ENCODE assay signal across 13 cellular contexts in genomic region chr7:45347804-45348203, GRCh38.
DNase-seq lines count a peak whose midpoint lies in the region; ATAC-seq and TF ChIP-seq lines count a peak whose summit lies in the region.
"Had no signal": no experiment of that assay in that cellular context is flagged by ENCODE, and none has a peak within 500 bp of the region (broad histone marks: within the 10 kb centered on the region; RNA-seq: fewer than 3 reads in every experiment).

No MANE protein-coding gene starts in this region.

- POLR2A ChIA-PET in HEK293 (lab: Yijun Ruan, JAX) = no interaction called here
- POLR2A ChIA-PET in SK-N-SH (lab: Yijun Ruan, JAX) = interaction anchor here (1.0 kb wide), 1 partner anchor 53 kb away, joined by 4 read pairs; no protein-coding TSS in a partner anchor

- H3K9me2 ChIP-seq in SK-N-SH = no peaks in the 10 kb centered on the region

- TF ChIP-seq CTCF in BE2C (IDR thresholded peaks at IDR 0.05; ENCODE audit: low read depth, low read length) = no peak
- TF ChIP-seq CTCF in HEK293 (tag by site-specific recombination; IDR thresholded peaks at IDR 0.05) = no peak
- TF ChIP-seq CTCF in SK-N-SH (IDR thresholded peaks at IDR 0.05) = no peak

- H3K4me2 ChIP-seq in SK-N-SH = no peak overlapping the region
- H3K4me2 ChIP-seq: KMS-11 had no signal

- peak; percentile 92 for DNase-seq in BE2C
- peak; percentile 85 for DNase-seq in SK-N-SH
- peak; percentile 81 for DNase-seq in foreskin melanocyte
- no peak for DNase-seq in GM19238 (ENCODE audit: insufficient read length, low spot score)
- no peak for DNase-seq in Right ventricle myocardium inferior (ENCODE audit: missing footprints)
- no peak for DNase-seq in NCI-H2227 treated with DMSO at 0.1 percent for 48 hours (lab: John Stamatoyannopoulos, UW)
- no peak for DNase-seq in activated T-cell treated with anti-CD3 and anti-CD28 coated beads, Interleukin-2, amount 50 U/mL, for 4 hours
- DNase-seq: activated naive CD8-positive, alpha-beta T cell treated with anti-CD3 and anti-CD28 coated beads for 36 hours; dermis blood vessel endothelial cell; hypothalamus; NCI-H748 treated with DMSO at 0.1 percent for 48 hours had no signal

- H3K4me1 ChIP-seq in BE2C = peaks cover 23% of the 10 kb centered on the region
- peaks cover 15% of the 10 kb centered on the region for H3K4me1 ChIP-seq in HEK293 (ENCODE audit: control insufficient read depth, insufficient read depth, low read length)
- peaks cover 0 to 39% of the 10 kb centered on the region in 2 experiments; a peak in 2 of 4 replicates for H3K4me1 ChIP-seq in SK-N-SH (ENCODE audit: control insufficient read depth in 1 of 2, insufficient read depth in 2 of 2, low read depth in 1 of 2, low read length in 1 of 2)

- H3K36me3 Mint-ChIP-seq in activated T-cell treated with anti-CD3 and anti-CD28 coated beads, Interleukin-2, amount 50 U/mL, for 4 hours (ENCODE audit: insufficient read depth) = no peaks in the 10 kb centered on the region
- H3K36me3 Mint-ChIP-seq: activated naive CD8-positive, alpha-beta T cell treated with anti-CD3 and anti-CD28 coated beads for 36 hours had no signal

- H3K4me3 ChIP-seq in BE2C (ENCODE audit: low read depth, low read length) = peak overlapping the region; percentile 15; the same call in 1 of the 2 replicates
- H3K4me3 ChIP-seq in HEK293 (ENCODE audit: low read depth, low read length) = no peak overlapping the region
- no peak overlapping the region for H3K4me3 ChIP-seq in SK-N-SH (ENCODE audit: low read depth in 2 of 2, low read length in 1 of 2)

- H3K79me2 ChIP-seq in SK-N-SH (ENCODE audit: insufficient read depth) = no peaks in the 10 kb centered on the region

- no peaks in the 10 kb centered on the region for H3K4me1 Mint-ChIP-seq in activated T-cell treated with anti-CD3 and anti-CD28 coated beads, Interleukin-2, amount 50 U/mL, for 4 hours (ENCODE audit: low read depth)
- H3K4me1 Mint-ChIP-seq: activated naive CD8-positive, alpha-beta T cell treated with anti-CD3 and anti-CD28 coated beads for 36 hours had no signal

- peaks cover 16% of the 10 kb centered on the region for H3K27me3 Mint-ChIP-seq in activated T-cell treated with anti-CD3 and anti-CD28 coated beads, Interleukin-2, amount 50 U/mL, for 4 hours (ENCODE audit: low read depth)

- intact Hi-C loops in Right ventricle myocardium inferior (cut with DNase I) = no loop called here

- H2AFZ ChIP-seq in SK-N-SH (ENCODE audit: low read depth) = no peak overlapping the region

- H3K36me3 ChIP-seq in BE2C (no peaks in the 10 kb centered on the region), HEK293 (ENCODE audit: control insufficient read depth in 2 of 2, insufficient read depth in 1 of 2, low read length in 2 of 2) (no peaks in the 10 kb centered on the region), SK-N-SH (replicated peaks in 1 of 2; ENCODE audit: control insufficient read depth in 1 of 2, insufficient read depth in 2 of 2, low read length in 1 of 2) (no peaks in the 10 kb centered on the region)

- no peaks in the 10 kb centered on the region for H3F3A ChIP-seq in SK-N-SH (replicated peaks; ENCODE audit: insufficient read depth)

- H3K4me3 Mint-ChIP-seq in activated T-cell treated with anti-CD3 and anti-CD28 coated beads, Interleukin-2, amount 50 U/mL, for 4 hours = no peak overlapping the region
- H3K4me3 Mint-ChIP-seq: activated naive CD8-positive, alpha-beta T cell treated with anti-CD3 and anti-CD28 coated beads for 36 hours had no signal

- H3K27ac ChIP-seq in HEK293 (ENCODE audit: extremely low read depth, low read depth, low read length) = peak overlapping the region; percentile 44; the same call in 1 of the 2 replicates
- peak overlapping the region in 1 of 2 experiments; percentile 100; a peak in 2 of 4 replicates for H3K27ac ChIP-seq in SK-N-SH (ENCODE audit: low read depth in 2 of 2, low read length in 1 of 2)
- H3K27ac ChIP-seq: KMS-11 had no signal

- H3K9me3 Mint-ChIP-seq in activated T-cell treated with anti-CD3 and anti-CD28 coated beads, Interleukin-2, amount 50 U/mL, for 4 hours = no peaks in the 10 kb centered on the region
- H3K9me3 Mint-ChIP-seq: activated naive CD8-positive, alpha-beta T cell treated with anti-CD3 and anti-CD28 coated beads for 36 hours had no signal

- TF ChIP-seq RAD21 in SK-N-SH (IDR thresholded peaks at IDR 0.05; ENCODE audit: low read length) = peak; percentile 45; the same call in 1 of the 2 replicates

- H3K9ac ChIP-seq in SK-N-SH = no peak overlapping the region
- H3K9ac ChIP-seq: KMS-11 had no signal

- no peaks in the 10 kb centered on the region for H3K27me3 ChIP-seq in BE2C
- no peaks in the 10 kb centered on the region for H3K27me3 ChIP-seq in SK-N-SH (ENCODE audit: insufficient read depth)

- H4K20me1 ChIP-seq in SK-N-SH (ENCODE audit: insufficient read depth) = no peaks in the 10 kb centered on the region

- no peaks in the 10 kb centered on the region for H3K9me3 ChIP-seq in BE2C
- no peaks in the 10 kb centered on the region for H3K9me3 ChIP-seq in HEK293 (ENCODE audit: control insufficient read depth, insufficient read depth, low read depth, low read length)
- H3K9me3 ChIP-seq in SK-N-SH = no peaks in the 10 kb centered on the region; the same call in 1 of the 2 replicates

- ATAC-seq in Right ventricle myocardium inferior = no peak
- no peak for ATAC-seq in activated T-cell treated with anti-CD3 and anti-CD28 coated beads, Interleukin-2, amount 50 U/mL, for 4 hours

- 3% methylated on average over 2 of the region's 2 CpGs for WGBS in SK-N-SH (ENCODE audit: low lambda C conversion rate)

- peak in 1 of 2 experiments; percentile 99; a peak in 2 of 4 replicates for TF ChIP-seq EP300 in SK-N-SH (IDR thresholded peaks at IDR 0.05; ENCODE audit: borderline replicate concordance in 1 of 2, low read depth in 1 of 2, low read length in 1 of 2)

- CTCF ChIA-PET in HEK293 (lab: Yijun Ruan, JAX) (interaction anchor here (0.6 kb wide), 1 partner anchor 538 kb away, joined by 3 read pairs; no protein-coding TSS in a partner anchor), SK-N-SH (lab: Yijun Ruan, JAX) (interaction anchor here (0.6 to 1.3 kb wide), 3 partner anchors 87 to 543 kb away, joined by 3 to 4 read pairs (median 4); no protein-coding TSS in a partner anchor)

TF ChIP-seq in HEK293, 187 proteins besides CTCF, POLR2A, EP300 and RAD21 (continues in another document):
- TF ChIP-seq WT1 (tag by site-specific recombination; IDR thresholded peaks at IDR 0.05) (0 out of 2 replicates have a peak, but pooled peaks have one; percentile 33), ZNF548 (tag by site-specific recombination; IDR thresholded peaks at IDR 0.05) (no peak), PBX3 (CRISPR knock-in tag; IDR thresholded peaks at IDR 0.05) (no peak), ZNF830 (tag by site-specific recombination; IDR thresholded peaks at IDR 0.05; ENCODE audit: low read depth) (no peak), ZNF600 (tag by site-specific recombination; IDR thresholded peaks at IDR 0.05) (no peak), TRIM28 (IDR thresholded peaks at IDR 0.05; ENCODE audit: borderline replicate concordance, low read length) (peak; percentile 55; the same call in 1 of the 2 replicates), GLIS1 (tag by site-specific recombination; IDR thresholded peaks at IDR 0.05) (peak; percentile 8; the same call in 1 of the 2 replicates), YY1 (tag by site-specific recombination; IDR thresholded peaks at IDR 0.05) (no peak), YY2 (tag by site-specific recombination; IDR thresholded peaks at IDR 0.05) (no peak), BCL11A (tag by site-specific recombination; IDR thresholded peaks at IDR 0.05; ENCODE audit: low read depth) (no peak; the same call in 1 of the 2 replicates)

TF ChIP-seq in SK-N-SH, 30 proteins besides CTCF, POLR2A, EP300 and RAD21:
- TF ChIP-seq IRF3 (IDR thresholded peaks at IDR 0.05; ENCODE audit: low read depth, low read length) (no peak), CHD2 (IDR thresholded peaks at IDR 0.05; ENCODE audit: low read length, partially characterized antibody) (peak; percentile 95), RFX5 (IDR thresholded peaks at IDR 0.05; ENCODE audit: low read length) (peak; percentile 34; the same call in 1 of the 2 replicates), GATA2 (CRISPR knock-in tag; IDR thresholded peaks at IDR 0.05) (peak; percentile 99), FOXJ3 (CRISPR knock-in tag; IDR thresholded peaks at IDR 0.05) (peak; percentile 88), GABPA (IDR thresholded peaks at IDR 0.05; ENCODE audit: low read depth) (no peak), RCOR1 (IDR thresholded peaks at IDR 0.05; ENCODE audit: low read length) (peak; percentile 91), TCF12 (IDR thresholded peaks at IDR 0.05) (peak; percentile 49; the same call in 1 of the 2 replicates), PBX3 (IDR thresholded peaks at IDR 0.05) (0 out of 2 replicates have a peak, but pooled peaks have one; percentile 10), FOSL2 (IDR thresholded peaks at IDR 0.05; ENCODE audit: borderline replicate concordance, low read depth) (no peak), SMC3 (IDR thresholded peaks at IDR 0.05; ENCODE audit: low read depth, low read length) (peak; percentile 22; the same call in 1 of the 2 replicates)

Comparison
In these comparisons a context has a peak if more than half of its experiments do, and no peak if none do; other contexts are left out.
1. DNase-seq: peak in BE2C (single experiment), SK-N-SH (single experiment) and foreskin melanocyte (single experiment); none in GM19238 (single experiment), Right ventricle myocardium inferior (single experiment), NCI-H2227 treated with DMSO at 0.1 percent for 48 hours (single experiment) and activated T-cell treated with anti-CD3 and anti-CD28 coated beads, Interleukin-2, amount 50 U/mL, for 4 hours (single experiment).